Comparison of ENCODE assay signal across 1 cellular context in genomic region chr22:36290391-36291075, GRCh38. TPM values are rescaled to one million over a fixed set of nuclear protein-coding genes. Genes with fewer than 3 reads are reported as not detected.
"Had no signal": no experiment of that assay in that cellular context is flagged by ENCODE, and none has a peak within 500 bp of the region (broad histone marks: within the 10 kb centered on the region; RNA-seq: fewer than 3 reads in every experiment).

No MANE protein-coding gene starts in this region.

RNA-seq across cellular contexts. Expression of gene APOL1, which starts 37.6 kb away (rescaled TPM):
- polyA plus RNA-seq: neural cell had no signal

RNA-seq across cellular contexts. Expression of gene APOL2, which starts 51.2 kb away (rescaled TPM):
- polyA plus RNA-seq: neural cell had no signal
